Comparison of ENCODE assay signal across 1 cellular context in genomic region chr19:11921852-11922495, GRCh38.
TF ChIP-seq lines count a peak whose summit lies in the region.

No MANE protein-coding gene starts in this region.

TF ChIP-seq in IMR-90, 13 proteins besides CTCF, POLR2A, EP300 and RAD21:
- no peak for TF ChIP-seq CHD1 (IDR thresholded peaks at IDR 0.05; ENCODE audit: low read depth, low read length)
